Comparison of ENCODE assay signal across 30 cellular contexts in the genomic region with DNA sequence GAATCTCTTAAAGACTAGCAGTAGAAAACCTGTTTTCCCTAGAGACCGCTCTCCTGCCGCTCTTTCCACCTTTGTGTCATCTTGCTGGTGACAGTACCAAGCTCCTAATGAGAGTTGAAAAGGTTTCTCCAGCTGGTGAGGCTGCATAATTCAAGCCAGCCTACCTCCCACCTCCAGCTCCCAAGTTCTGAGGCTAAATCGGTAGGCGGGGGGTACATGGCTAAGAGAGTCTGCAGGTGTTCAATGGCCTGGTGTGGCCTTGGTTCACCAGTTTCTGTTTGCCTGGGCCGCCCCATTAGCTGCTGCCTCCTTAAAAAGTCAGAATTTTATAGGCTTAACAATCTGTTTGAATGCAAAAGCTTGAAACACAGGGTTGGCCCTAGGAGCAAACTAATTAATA.
DNase-seq lines count a peak whose midpoint lies in the region; ATAC-seq, FAIRE-seq and TF ChIP-seq lines count a peak whose summit lies in the region.
"Had no signal": no experiment of that assay in that cellular context is flagged by ENCODE, and none has a peak within 500 bp of the region (broad histone marks: within the 10 kb centered on the region; RNA-seq: fewer than 3 reads in every experiment).

No MANE protein-coding gene starts in this region.

- no peak overlapping the region for H2BK5ac ChIP-seq in H9 (ENCODE audit: insufficient read length, low read length)
- H2BK5ac ChIP-seq in H1 (ENCODE audit: low read depth, low read length) = no peak overlapping the region

- H3K14ac ChIP-seq in H9 (ENCODE audit: insufficient read depth, low read length) = no peak overlapping the region; the same call in 1 of the 2 replicates
- H3K14ac ChIP-seq in H1 (ENCODE audit: insufficient read length) = no peak overlapping the region

- peak overlapping the region; percentile 27 for H3K4me3 ChIP-seq in Karpas-422 (ENCODE audit: low read length)
- H3K4me3 ChIP-seq in H1 (ENCODE audit: extremely low read depth in 1 of 4, insufficient read depth in 2 of 4, low read depth in 3 of 4, low read length in 4 of 4) = no peak overlapping the region
- no peak overlapping the region for H3K4me3 ChIP-seq in dorsolateral prefrontal cortex
- H3K4me3 ChIP-seq: A549, GM12878, SJCRH30 had no signal

- H3K27ac ChIP-seq in H9 (ENCODE audit: insufficient read length, low read depth, low read length) (no peak overlapping the region), Karpas-422 (ENCODE audit: low read length) (peak overlapping the region; percentile 85), H1 (ENCODE audit: low read depth, low read length) (no peak overlapping the region), dorsolateral prefrontal cortex (peak overlapping the region in 1 of 59 donors; percentile 16)
- H3K27ac ChIP-seq: A549, SJCRH30 had no signal

- H4K8ac ChIP-seq in H9 (replicated peaks; ENCODE audit: insufficient read length, low read depth, low read length) = no peak overlapping the region
- no peak overlapping the region for H4K8ac ChIP-seq in H1 (ENCODE audit: extremely low read depth, insufficient read depth, low read length)

- H3K4ac ChIP-seq in H9 (ENCODE audit: low read depth, low read length) (no peak overlapping the region), H1 (replicated peaks; ENCODE audit: insufficient read length, low read depth, low read length) (no peak overlapping the region)

- no peak overlapping the region for H2BK120ac ChIP-seq in H9 (ENCODE audit: low read depth, low read length, poor library complexity, severe bottlenecking)
- no peak overlapping the region for H2BK120ac ChIP-seq in H1 (replicated peaks; ENCODE audit: low read depth, low read length)

- H4K5ac ChIP-seq in H9 (ENCODE audit: insufficient read length, low read depth, low read length) (no peak overlapping the region), H1 (ENCODE audit: insufficient read length, low read depth, low read length) (no peak overlapping the region)

- H2AK5ac ChIP-seq in H9 (ENCODE audit: insufficient read length, low read length) (no peak overlapping the region), H1 (ENCODE audit: low read depth, low read length) (no peak overlapping the region)

- H3K9ac ChIP-seq in H9 (ENCODE audit: extremely low read depth, insufficient read length, low read length) = no peak overlapping the region
- peak overlapping the region; percentile 10; the same call in 1 of the 2 replicates for H3K9ac ChIP-seq in Karpas-422 (ENCODE audit: low read length)
- no peak overlapping the region; a peak in 2 of 7 replicates for H3K9ac ChIP-seq in H1 (replicated peaks in 1 of 4; ENCODE audit: extremely low read depth in 1 of 4, low read depth in 3 of 4, low read length in 3 of 4)

- no peak overlapping the region for H2BK12ac ChIP-seq in H9 (ENCODE audit: insufficient read length, low read depth, low read length)
- H2BK12ac ChIP-seq in H1 (ENCODE audit: low read depth, low read length) = no peak overlapping the region

- H3K4me1 ChIP-seq in H9 (ENCODE audit: insufficient read depth, low read length) (peaks cover 12% of the 10 kb centered on the region), Karpas-422 (ENCODE audit: low read length) (peaks cover 61% of the 10 kb centered on the region), H1 (replicated peaks in 1 of 4; ENCODE audit: control insufficient read depth in 3 of 4, insufficient read depth in 4 of 4, low read length in 3 of 4) (peaks cover 18 to 39% (median 30%) of the 10 kb centered on the region in 4 experiments)
- H3K4me1 ChIP-seq: A549 had no signal

- intact Hi-C loops in dorsolateral prefrontal cortex (cut with DNase I) = no loop called here

- H3K79me2 ChIP-seq in H9 (ENCODE audit: insufficient read depth, low read length) (no peaks in the 10 kb centered on the region), Karpas-422 (ENCODE audit: low read length) (peaks cover 38% of the 10 kb centered on the region), H1 (ENCODE audit: control insufficient read depth in 1 of 2, insufficient read depth in 2 of 2, low read length in 2 of 2) (no peaks in the 10 kb centered on the region)

- no peaks in the 10 kb centered on the region for H4K20me1 ChIP-seq in H9 (ENCODE audit: control insufficient read depth, insufficient read depth, insufficient read length)
- H4K20me1 ChIP-seq in Karpas-422 (ENCODE audit: insufficient read depth, low read depth, low read length) = peaks cover 3% of the 10 kb centered on the region; the same call in 1 of the 2 replicates
- no peaks in the 10 kb centered on the region for H4K20me1 ChIP-seq in H1 (replicated peaks in 1 of 2; ENCODE audit: control insufficient read depth in 1 of 2, insufficient read depth in 2 of 2, low read length in 2 of 2)

- no peaks in the 10 kb centered on the region for H3K79me1 ChIP-seq in H9 (ENCODE audit: insufficient read depth, low read depth, low read length, poor library complexity, severe bottlenecking)
- H3K79me1 ChIP-seq in H1 (ENCODE audit: low read depth, low read length) = no peaks in the 10 kb centered on the region

- H2AFZ ChIP-seq in H9 (ENCODE audit: low read length) = no peak overlapping the region
- H2AFZ ChIP-seq in Karpas-422 (ENCODE audit: low read length) = no peak overlapping the region
- no peak overlapping the region for H2AFZ ChIP-seq in H1 (ENCODE audit: low read length)

- H3K4me3 Mint-ChIP-seq in H9 = no peak overlapping the region
- H3K4me3 Mint-ChIP-seq: CD4-positive, alpha-beta memory T cell had no signal

- no peak overlapping the region for H4K91ac ChIP-seq in H9 (ENCODE audit: insufficient read length, low read depth, low read length)
- peak overlapping the region; percentile 8 for H4K91ac ChIP-seq in H1 (replicated peaks; ENCODE audit: insufficient read length, low read length)

- no peaks in the 10 kb centered on the region for H3K9me2 ChIP-seq in Karpas-422 (replicated peaks; ENCODE audit: insufficient read depth, low read length)

- H3K36me3 ChIP-seq in Karpas-422 (ENCODE audit: insufficient read depth, low read length) = peaks cover 12% of the 10 kb centered on the region
- peaks cover 0 to 5% (median 0%) of the 10 kb centered on the region in 4 experiments; a peak in 1 of 8 replicates for H3K36me3 ChIP-seq in H1 (ENCODE audit: control insufficient read depth in 2 of 4, insufficient read depth in 4 of 4, low read length in 3 of 4)
- H3K36me3 ChIP-seq: SJCRH30 had no signal

- peaks cover 68 to 74% of the 10 kb centered on the region in 2 experiments for H3K4me1 Mint-ChIP-seq in H9

- peaks cover 6 to 10% (median 9%) of the 10 kb centered on the region in 3 experiments for H3K36me3 Mint-ChIP-seq in H9 (ENCODE audit: insufficient read depth in 1 of 3, low read depth in 3 of 3)

- peak overlapping the region in 2 of 3 experiments; percentile 32 to 94; a peak in 3 of 7 replicates for H3K27ac Mint-ChIP-seq in H9

- TF ChIP-seq RAD21 in H1 (IDR thresholded peaks at IDR 0.05 in 1 of 2, conservative IDR thresholded peaks at IDR 0.05 in 1 of 2; ENCODE audit: low read depth in 2 of 2, low read length in 2 of 2) = no peak

- no peak overlapping the region for H3T11ph ChIP-seq in H9 (ENCODE audit: low read length)

- no peak overlapping the region for H3K18ac ChIP-seq in H9 (ENCODE audit: insufficient read length, low read depth, low read length)
- no peak overlapping the region for H3K18ac ChIP-seq in H1 (ENCODE audit: extremely low read depth, low read length)

- ATAC-seq in GM21423 (IDR thresholded peaks at IDR 0.05; ENCODE audit: unreplicated experiment) (no peak), HG02885 (IDR thresholded peaks at IDR 0.05; ENCODE audit: poor library complexity, unreplicated experiment) (no peak)
- no peak for ATAC-seq in activated CD4-positive, CD25-positive, alpha-beta regulatory T cell treated with anti-CD3 and anti-CD28 coated beads, Interleukin-2, amount 50 U/mL, for 24 hours
- ATAC-seq: A549, GM12878, PC-3, Right ventricle myocardium inferior, SK-N-SH treated with all-trans-retinoic acid at 6 μM for 48 hours had no signal

- H3K23ac ChIP-seq in H9 (ENCODE audit: insufficient read length, low read depth, low read length) (no peak overlapping the region), H1 (ENCODE audit: insufficient read length) (no peak overlapping the region)

- H3K27me3 Mint-ChIP-seq in H9 (ENCODE audit: low read depth) = peaks cover 31% of the 10 kb centered on the region
- H3K27me3 Mint-ChIP-seq: CD4-positive, alpha-beta memory T cell had no signal

- CTCF ChIA-PET in H1 (lab: Charles Lee; ENCODE audit: partially characterized antibody) = interaction anchor here (1.2 to 4.6 kb wide), 4 partner anchors 8 to 151 kb away, joined by 4 to 25 read pairs (median 7); no protein-coding TSS in a partner anchor

- TF ChIP-seq POLR2A in H1 (IDR thresholded peaks at IDR 0.05; ENCODE audit: control extremely low read depth in 1 of 2, low read depth in 2 of 2, low read length in 2 of 2) = no peak

- no peak for TF ChIP-seq EP300 in H1 (IDR thresholded peaks at IDR 0.05; ENCODE audit: borderline replicate concordance in 1 of 2, low read depth in 2 of 2, low read length in 2 of 2)

- H3K27me3 ChIP-seq in H9 (ENCODE audit: insufficient read depth, low read length) (no peaks in the 10 kb centered on the region), Karpas-422 (ENCODE audit: low read length) (no peaks in the 10 kb centered on the region), H1 (replicated peaks in 1 of 4; ENCODE audit: control insufficient read depth in 3 of 4, extremely low read depth in 1 of 4, insufficient read depth in 3 of 4, low read length in 3 of 4) (no peaks in the 10 kb centered on the region), dorsolateral prefrontal cortex (no peaks in the 10 kb centered on the region)
- H3K27me3 ChIP-seq: SJCRH30 had no signal

- H3K4me2 ChIP-seq in H9 (ENCODE audit: insufficient read depth, insufficient read length, low read length) (no peak overlapping the region), Karpas-422 (ENCODE audit: low read depth, low read length, poor library complexity, severe bottlenecking) (peak overlapping the region; percentile 53), H1 (ENCODE audit: insufficient read depth in 1 of 2, low read depth in 2 of 2, low read length in 2 of 2) (no peak overlapping the region; a peak in 1 of 4 replicates)
- H3K4me2 ChIP-seq: A549 had no signal

- no peak overlapping the region for H3K56ac ChIP-seq in H9 (ENCODE audit: insufficient read length, low read depth, low read length)
- no peak overlapping the region for H3K56ac ChIP-seq in H1 (replicated peaks; ENCODE audit: insufficient read length, low read depth, low read length)

- TF ChIP-seq CTCF in H9 (conservative IDR thresholded peaks at IDR 0.05) = no peak
- no peak for TF ChIP-seq CTCF in H1 (IDR thresholded peaks at IDR 0.05; ENCODE audit: control extremely low read depth in 1 of 3, insufficient read depth in 1 of 3, low read depth in 1 of 3, low read length in 3 of 3)
- no peak for TF ChIP-seq CTCF in dorsolateral prefrontal cortex (IDR thresholded peaks at IDR 0.05 in 54 of 56, conservative IDR thresholded peaks at IDR 0.05 in 2 of 56; ENCODE audit: low read depth in 1 of 56, partially characterized antibody in 56 of 56)

- H2BK20ac ChIP-seq in H9 (ENCODE audit: low read depth, low read length, poor library complexity, severe bottlenecking) (no peak overlapping the region), H1 (ENCODE audit: low read length) (peak overlapping the region; percentile 15)

- H3K23me2 ChIP-seq in H9 (ENCODE audit: insufficient read length, low read depth, low read length, poor library complexity, severe bottlenecking) = no peaks in the 10 kb centered on the region
- H3K23me2 ChIP-seq in H1 (ENCODE audit: low read depth, low read length) = no peaks in the 10 kb centered on the region

- H3K9me3 ChIP-seq in H9 (ENCODE audit: control insufficient read depth, low read depth, low read length) (no peaks in the 10 kb centered on the region), Karpas-422 (ENCODE audit: low read length) (no peaks in the 10 kb centered on the region), H1 (ENCODE audit: insufficient read depth in 2 of 2, low read depth in 1 of 2, low read length in 1 of 2) (no peaks in the 10 kb centered on the region)
- H3K9me3 ChIP-seq: A549, SJCRH30 had no signal

- FAIRE-seq in H1 (lab: Jason Lieb, UNC) = no peak
- FAIRE-seq: GM12878, H54 had no signal

- DNase-seq in H9 = peak; percentile 40
- DNase-seq in Karpas-422 = peak; percentile 70
- no peak for DNase-seq in H1 (ENCODE audit: low read depth in 1 of 2, low spot score in 2 of 2)
- no peak for DNase-seq in dorsolateral prefrontal cortex
- DNase-seq: C1 segment of cervical spinal cord; CD4-positive, alpha-beta memory T cell; COR-L47; DMS53; EL; GDM1; IMR-90; KG1; NCI-H1092 treated with DMSO at 0.1 percent for 48 hours; NCI-H1436; NCI-H187; NCI-H2171 treated with DMSO at 0.1 percent for 48 hours; NCI-H345; NCI-H524 treated with DMSO at 0.1 percent for 48 hours; NCI-H774; NK-92 treated with Interleukin-12 subunit alpha and Interleukin-12 subunit beta, amount 100 ng/mL, for 24 hours; PC-3; SJCRH30 had no signal

- POLR2A ChIA-PET in H1 (lab: Charles Lee; ENCODE audit: partially characterized antibody) = no interaction called here

- H3K9me3 Mint-ChIP-seq in H9 = peaks cover 0 to under 1% of the 10 kb centered on the region in 2 experiments; a peak in 2 of 5 replicates

- WGBS in H9 (ENCODE audit: extremely low coverage, insufficient read length, low lambda C conversion rate) = no CpG with 5 or more reads among the region's 5 CpGs
- WGBS in H1 (ENCODE audit: extremely low coverage in 1 of 2, insufficient coverage in 1 of 2, insufficient read length in 1 of 2, insufficient replicate concordance in 2 of 2, low coverage in 1 of 2, low lambda C conversion rate in 2 of 2, missing lambda C conversion rate in 1 of 2), 2 experiments = 90% methylated on average over 5 of the region's 5 CpGs; no CpG with 5 or more reads in 1 of the 2 experiments

- H2BK15ac ChIP-seq in H9 (ENCODE audit: low read depth, low read length) (no peak overlapping the region), H1 (ENCODE audit: low read length) (no peak overlapping the region)

Comparison
In these comparisons a context has a peak if more than half of its experiments do, and no peak if none do; other contexts are left out.
1. DNase-seq: peak in H9 (single experiment) and Karpas-422 (single experiment); none in H1 (0 of 2) and dorsolateral prefrontal cortex (0 of 10).